ENCODE assay signal across 22 cellular contexts in the genomic region with DNA sequence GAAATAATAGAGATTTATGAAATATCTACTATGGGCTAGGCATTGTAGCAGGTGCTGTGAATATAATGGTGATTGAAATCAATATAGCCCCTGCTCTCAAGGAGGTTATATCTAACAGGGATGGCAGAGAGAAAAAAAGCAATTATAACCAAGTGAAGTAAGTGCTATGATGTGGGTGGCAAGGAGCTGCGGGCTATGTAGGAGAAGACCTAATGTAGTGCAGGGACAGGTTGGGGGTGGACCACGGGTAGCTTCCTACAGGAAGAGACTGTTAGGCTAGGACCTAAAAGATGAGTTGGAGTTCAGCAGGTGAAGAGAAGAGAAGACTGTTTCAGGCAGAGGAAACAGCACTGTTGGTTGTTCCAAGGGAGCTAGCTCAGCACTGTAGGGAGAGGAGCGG.
DNase-seq lines count a peak whose midpoint lies in the region; FAIRE-seq and TF ChIP-seq lines count a peak whose summit lies in the region.
"Had no signal": no experiment of that assay in that cellular context is flagged by ENCODE, and none has a peak within 500 bp of the region (broad histone marks: within the 10 kb centered on the region; RNA-seq: fewer than 3 reads in every experiment).

No MANE protein-coding gene starts in this region.

- H2AFZ ChIP-seq in Loucy (ENCODE audit: low read length) (no peak overlapping the region), keratinocyte (ENCODE audit: control insufficient read depth, low read length) (no peak overlapping the region)
- H2AFZ ChIP-seq: GM23338 had no signal

- POLR2A ChIA-PET in Caco-2 (lab: Charles Lee): no interaction called here
- POLR2A ChIA-PET in HEK293 (lab: Yijun Ruan, JAX): no interaction called here
- POLR2A ChIA-PET in CD8-positive, alpha-beta memory T cell (lab: Charles Lee): no interaction called here

- H3K36me3 ChIP-seq in Caco-2 (ENCODE audit: control insufficient read depth, insufficient read depth, low read length) (no peaks in the 10 kb centered on the region; the same call in 1 of the 2 replicates), HEK293 (ENCODE audit: control insufficient read depth in 2 of 2, insufficient read depth in 1 of 2, low read length in 2 of 2) (no peaks in the 10 kb centered on the region), Loucy (ENCODE audit: insufficient read depth, low read length) (peaks cover 3% of the 10 kb centered on the region; the same call in 1 of the 2 replicates), keratinocyte (ENCODE audit: control insufficient read depth in 2 of 2, extremely low read depth in 1 of 2, insufficient read depth in 2 of 2, low read length in 2 of 2) (no peaks in the 10 kb centered on the region)
- no peaks in the 10 kb centered on the region for H3K36me3 ChIP-seq in CD8-positive, alpha-beta memory T cell (ENCODE audit: insufficient read depth, low read length)
- H3K36me3 ChIP-seq: BLaER1 treated with 17β-estradiol and CSF1 and Interleukin-3, amounts not matched to agents 10 nM and 100 nM had no signal

- H3K27me3 ChIP-seq in Caco-2 (replicated peaks; ENCODE audit: control insufficient read depth, insufficient read depth, low read length) (no peaks in the 10 kb centered on the region), Loucy (ENCODE audit: insufficient read depth, low read length, poor library complexity, severe bottlenecking) (no peaks in the 10 kb centered on the region), keratinocyte (ENCODE audit: control insufficient read depth, extremely low read depth, insufficient read depth, low read length) (no peaks in the 10 kb centered on the region)
- no peaks in the 10 kb centered on the region for H3K27me3 ChIP-seq in CD8-positive, alpha-beta memory T cell (ENCODE audit: insufficient read depth, low read length, poor library complexity, severe bottlenecking)
- H3K27me3 ChIP-seq: BLaER1 treated with 17β-estradiol and CSF1 and Interleukin-3, amounts not matched to agents 10 nM and 100 nM had no signal

- H3K4me3 Mint-ChIP-seq in Caco-2 (ENCODE audit: unreplicated experiment): no peak overlapping the region
- H3K4me3 Mint-ChIP-seq in CD8-positive, alpha-beta memory T cell: peak overlapping the region in 3 of 7 donors; percentile 9 to 70 (median 61)
- H3K4me3 Mint-ChIP-seq: B cell; CD8-positive, alpha-beta T cell; GM23338 had no signal

- no peaks in the 10 kb centered on the region for H3K27me3 Mint-ChIP-seq in Caco-2 (ENCODE audit: insufficient read depth, unreplicated experiment)
- H3K27me3 Mint-ChIP-seq in CD8-positive, alpha-beta memory T cell: no peaks in the 10 kb centered on the region
- H3K27me3 Mint-ChIP-seq: B cell had no signal

- H3K4me2 ChIP-seq in Loucy (ENCODE audit: low read depth, low read length, poor library complexity, severe bottlenecking): peak overlapping the region; percentile 39
- no peak overlapping the region for H3K4me2 ChIP-seq in keratinocyte (ENCODE audit: control insufficient read depth, extremely low read depth, insufficient read depth, low read depth, low read length)
- H3K4me2 ChIP-seq: BLaER1 treated with 17β-estradiol and CSF1 and Interleukin-3, amounts not matched to agents 10 nM and 100 nM; GM23338; KMS-11 had no signal

- H3K9me3 ChIP-seq in Caco-2 (no peaks in the 10 kb centered on the region), HEK293 (ENCODE audit: control insufficient read depth, insufficient read depth, low read depth, low read length) (no peaks in the 10 kb centered on the region), Loucy (ENCODE audit: insufficient read depth, low read depth, low read length) (no peaks in the 10 kb centered on the region), keratinocyte (ENCODE audit: control insufficient read depth, low read depth, low read length) (no peaks in the 10 kb centered on the region)
- no peaks in the 10 kb centered on the region for H3K9me3 ChIP-seq in CD8-positive, alpha-beta memory T cell (ENCODE audit: low read length)
- H3K9me3 ChIP-seq: A549 had no signal

- peaks cover 29% of the 10 kb centered on the region for H3K9me3 Mint-ChIP-seq in Caco-2 (ENCODE audit: unreplicated experiment)
- peaks cover 0 to 3% (median 2%) of the 10 kb centered on the region in 5 donors for H3K9me3 Mint-ChIP-seq in CD8-positive, alpha-beta memory T cell
- H3K9me3 Mint-ChIP-seq: GM23338 had no signal

- H3K27ac ChIP-seq in HEK293 (ENCODE audit: extremely low read depth, low read depth, low read length) (no peak overlapping the region), keratinocyte (ENCODE audit: control insufficient read depth, insufficient read depth, low read length) (no peak overlapping the region)
- H3K27ac ChIP-seq in CD8-positive, alpha-beta memory T cell (ENCODE audit: low read depth, low read length): no peak overlapping the region
- H3K27ac ChIP-seq: 22Rv1; A549; BLaER1 treated with 17β-estradiol and CSF1 and Interleukin-3, amounts not matched to agents 10 nM and 100 nM; KMS-11 had no signal

- TF ChIP-seq CTCF in Caco-2 (IDR thresholded peaks at IDR 0.05; ENCODE audit: insufficient read depth in 1 of 2, low read depth in 1 of 2, low read length in 1 of 2, severe bottlenecking in 1 of 2, unreplicated experiment in 1 of 2): no peak
- no peak for TF ChIP-seq CTCF in HEK293 (tag by site-specific recombination; IDR thresholded peaks at IDR 0.05)
- no peak for TF ChIP-seq CTCF in Loucy (conservative IDR thresholded peaks at IDR 0.05; ENCODE audit: low read length)
- TF ChIP-seq CTCF in keratinocyte (optimal IDR thresholded peaks at IDR 0.05 in 1 of 3, IDR thresholded peaks at IDR 0.05 in 1 of 3, conservative IDR thresholded peaks at IDR 0.05 in 1 of 3; ENCODE audit: extremely low read depth in 1 of 3, insufficient read depth in 2 of 3, low read length in 3 of 3): no peak

- H3K4me1 ChIP-seq in Caco-2: peaks cover 19% of the 10 kb centered on the region
- H3K4me1 ChIP-seq in HEK293 (ENCODE audit: control insufficient read depth, insufficient read depth, low read length): no peaks in the 10 kb centered on the region
- peaks cover 19% of the 10 kb centered on the region for H3K4me1 ChIP-seq in Loucy (ENCODE audit: insufficient read depth, low read length, poor library complexity, severe bottlenecking)
- H3K4me1 ChIP-seq in keratinocyte (ENCODE audit: control insufficient read depth, extremely low read depth, insufficient read depth, low read length): peaks cover 6% of the 10 kb centered on the region
- H3K4me1 ChIP-seq in CD8-positive, alpha-beta memory T cell (ENCODE audit: insufficient read depth, low read length): no peaks in the 10 kb centered on the region
- H3K4me1 ChIP-seq: BLaER1 treated with 17β-estradiol and CSF1 and Interleukin-3, amounts not matched to agents 10 nM and 100 nM had no signal

- peaks cover 5% of the 10 kb centered on the region for H3K36me3 Mint-ChIP-seq in Caco-2 (ENCODE audit: insufficient read depth, unreplicated experiment)
- H3K36me3 Mint-ChIP-seq in CD8-positive, alpha-beta memory T cell: peaks cover 0 to 16% (median 3%) of the 10 kb centered on the region in 3 donors
- H3K36me3 Mint-ChIP-seq: CD8-positive, alpha-beta T cell had no signal

- H3K9ac ChIP-seq in Loucy (ENCODE audit: low read depth, low read length, poor library complexity, severe bottlenecking) (peak overlapping the region; percentile 20), keratinocyte (ENCODE audit: control insufficient read depth, extremely low read depth, insufficient read depth, low read length) (no peak overlapping the region)
- H3K9ac ChIP-seq: BLaER1 treated with 17β-estradiol and CSF1 and Interleukin-3, amounts not matched to agents 10 nM and 100 nM; KMS-11 had no signal

- H3K79me2 ChIP-seq in Loucy (ENCODE audit: insufficient read depth, low read length) (peaks cover 39% of the 10 kb centered on the region), keratinocyte (ENCODE audit: control insufficient read depth, insufficient read depth, low read length) (no peaks in the 10 kb centered on the region)

- dilution Hi-C loops in keratinocyte (cut with MboI; ENCODE audit: extremely low pct_ligation_motif_present, low sequenced_read_pairs): no loop called here

- H4K20me1 ChIP-seq in Loucy (ENCODE audit: insufficient read depth, low read length, poor library complexity, severe bottlenecking) (no peaks in the 10 kb centered on the region), keratinocyte (ENCODE audit: control insufficient read depth, extremely low read depth, insufficient read depth, low read length) (no peaks in the 10 kb centered on the region)
- H4K20me1 ChIP-seq: BLaER1 treated with 17β-estradiol and CSF1 and Interleukin-3, amounts not matched to agents 10 nM and 100 nM had no signal

- peak overlapping the region; percentile 5 for H3K27ac Mint-ChIP-seq in Caco-2 (ENCODE audit: unreplicated experiment)
- H3K27ac Mint-ChIP-seq in CD8-positive, alpha-beta memory T cell: peak overlapping the region in 3 of 8 donors; percentile 12 to 47 (median 13)
- H3K27ac Mint-ChIP-seq: B cell; CD8-positive, alpha-beta T cell; GM23338 had no signal

- intact Hi-C loops in Caco-2 (cut with micrococcal nuclease; ENCODE audit: unreplicated experiment): no loop called here

- peaks cover 24% of the 10 kb centered on the region for H3K4me1 Mint-ChIP-seq in Caco-2 (ENCODE audit: low read depth, unreplicated experiment)
- peaks cover 2 to 19% (median 16%) of the 10 kb centered on the region in 3 donors for H3K4me1 Mint-ChIP-seq in CD8-positive, alpha-beta memory T cell
- H3K4me1 Mint-ChIP-seq: B cell, GM23338 had no signal

- no peak for DNase-seq in Caco-2
- DNase-seq in keratinocyte (ENCODE audit: low read depth, low spot score): no peak
- DNase-seq in iPS-NIHi11 (ENCODE audit: low spot score): no peak
- DNase-seq in NCI-H2107 (lab: John Stamatoyannopoulos, UW): no peak
- no peak for DNase-seq in DMS53 treated with DMSO at 0.1 percent for 48 hours (lab: John Stamatoyannopoulos, UW; ENCODE audit: unreplicated experiment)
- DNase-seq in CD8-positive, alpha-beta memory T cell: no peak
- DNase-seq: CD8-positive, alpha-beta T cell; COR-L47; DMS79; GF-D8; HCEC 1CT had no signal

- no peaks in the 10 kb centered on the region for H3K9me1 ChIP-seq in keratinocyte (ENCODE audit: control insufficient read depth, extremely low read depth, insufficient read depth, low read length)

- no peaks in the 10 kb centered on the region for H3F3A ChIP-seq in Loucy (ENCODE audit: low read depth)

- H3K4me3 ChIP-seq in Caco-2 (ENCODE audit: low read depth, low read length) (no peak overlapping the region), HEK293 (ENCODE audit: low read depth, low read length) (no peak overlapping the region), Loucy (ENCODE audit: low read length, poor library complexity, severe bottlenecking) (peak overlapping the region; percentile 22), keratinocyte (ENCODE audit: control insufficient read depth in 2 of 3, extremely low read depth in 1 of 3, insufficient read depth in 2 of 3, low read depth in 1 of 3, low read length in 3 of 3) (no peak overlapping the region)
- no peak overlapping the region for H3K4me3 ChIP-seq in CD8-positive, alpha-beta memory T cell (ENCODE audit: low read length)
- H3K4me3 ChIP-seq: A549; BLaER1 treated with 17β-estradiol and CSF1 and Interleukin-3, amounts not matched to agents 10 nM and 100 nM; GM23338 had no signal

- H3K9me2 ChIP-seq in Loucy (replicated peaks; ENCODE audit: low read depth, low read length): no peaks in the 10 kb centered on the region

- CTCF ChIA-PET in Caco-2 (lab: Charles Lee) (interaction anchor here (1.1 kb wide), 1 partner anchor 9 kb away, joined by 3 read pairs; no protein-coding TSS in a partner anchor), HEK293 (lab: Yijun Ruan, JAX) (no interaction called here)
- CTCF ChIA-PET in CD8-positive, alpha-beta memory T cell (lab: Charles Lee): no interaction called here

- FAIRE-seq in keratinocyte (lab: Jason Lieb, UNC): peak; percentile 67
- FAIRE-seq: A549, D721Med, H54, HepG2 had no signal

- BruUV-seq in Caco-2 (replicated peaks; lab: Mats Ljungman, UMichigan): no TSS peak
